In the genomic region with DNA sequence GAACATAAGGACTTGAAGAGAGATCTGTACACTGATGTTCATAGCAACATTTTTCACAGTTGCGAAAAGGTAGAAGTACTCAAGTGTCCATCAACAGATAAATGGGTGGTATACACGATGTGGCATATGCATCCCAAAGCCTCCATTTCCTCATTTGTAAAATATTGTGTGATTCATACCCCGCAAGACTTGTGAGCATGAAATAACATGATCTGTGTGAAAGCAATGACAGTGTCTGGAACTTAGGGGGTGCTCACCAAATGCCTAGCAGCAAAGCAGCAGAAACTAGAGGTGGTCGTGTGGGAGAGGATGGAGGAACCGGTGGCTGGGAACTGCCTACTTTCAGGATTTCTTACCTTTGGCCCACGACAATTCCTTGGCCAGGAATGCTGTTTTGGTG, we compare ENCODE assay signal across 8 cellular contexts.
"Had no signal": no experiment of that assay in that cellular context is flagged by ENCODE, and none has a peak within 500 bp of the region (broad histone marks: within the 10 kb centered on the region; RNA-seq: fewer than 3 reads in every experiment).

No MANE protein-coding gene starts in this region.

- ATAC-seq: HepG2, K562 had no signal

- H3K4me1 Mint-ChIP-seq: IgD-negative memory B cell had no signal

- H3K27me3 Mint-ChIP-seq: IgD-negative memory B cell had no signal

- H3K9me3 Mint-ChIP-seq: IgD-negative memory B cell had no signal

- H3K4me3 ChIP-seq: K562 had no signal

- DNase-seq: IMR-90, KBM-7, KG1 had no signal

- H3K27ac Mint-ChIP-seq: IgD-negative memory B cell had no signal

- H3K27ac ChIP-seq: HL-60 had no signal

- H3K4me3 Mint-ChIP-seq: IgD-negative memory B cell had no signal

- FAIRE-seq: HepG2, HTR-8/SVneo, K562 had no signal
